In the genomic region with DNA sequence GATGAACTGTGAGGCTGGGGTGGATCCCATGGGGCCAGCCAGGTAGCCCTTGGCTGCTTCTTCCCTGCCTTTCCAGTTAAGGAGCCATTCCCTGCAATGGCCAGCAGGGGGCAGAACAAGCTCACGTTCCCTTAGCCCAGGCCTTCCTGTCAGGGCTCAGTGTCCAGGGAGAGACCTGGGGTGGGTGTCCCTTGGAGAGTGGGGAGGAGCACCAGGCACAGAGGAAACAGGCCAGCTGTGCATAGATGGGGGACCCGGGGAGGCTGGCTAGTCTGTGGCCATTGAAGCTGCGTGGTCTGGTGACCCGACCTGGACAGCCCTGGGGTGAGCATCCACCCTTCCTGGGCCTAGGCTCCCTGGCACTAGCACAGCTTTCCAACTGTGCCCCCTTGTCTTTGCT, we compare ENCODE assay signal across 8 cellular contexts. TPM values are rescaled to one million over a fixed set of nuclear protein-coding genes. Genes with fewer than 3 reads are reported as not detected.
DNase-seq lines count a peak whose midpoint lies in the region; ATAC-seq and TF ChIP-seq lines count a peak whose summit lies in the region.

No MANE protein-coding gene starts in this region.

- no peaks in the 10 kb centered on the region for H3K36me3 ChIP-seq in BLaER1
- no peaks in the 10 kb centered on the region for H3K36me3 ChIP-seq in SK-N-MC (ENCODE audit: insufficient read depth, low read length)
- no peaks in the 10 kb centered on the region for H3K36me3 ChIP-seq in upper lobe of right lung

- DNase-seq in GM20000 (ENCODE audit: low spot score): peak; percentile 84
- peak; percentile 86 for DNase-seq in M059J (ENCODE audit: low read depth)
- DNase-seq in SK-N-MC (ENCODE audit: low read depth, low spot score): peak; percentile 34
- DNase-seq in activated naive CD4-positive, alpha-beta T cell treated with anti-CD3 and anti-CD28 coated beads for 36 hours: peak; percentile 87
- peak; percentile 82 for DNase-seq in globus pallidus (ENCODE audit: low spot score)
- DNase-seq in pons (ENCODE audit: low spot score): peak; percentile 91
- DNase-seq in upper lobe of right lung: peak; percentile 84

- CTCF ChIA-PET in activated naive CD4-positive, alpha-beta T cell treated with anti-CD3 and anti-CD28 coated beads for 36 hours (lab: Charles Lee): interaction anchor here (0.6 to 25.2 kb wide), 34 partner anchors 12 to 283 kb away, joined by 3 to 622 read pairs (median 5); partner anchors contain the start of genes AHCYL1, CSF1 and STRIP1

- ATAC-seq in upper lobe of right lung: peak; percentile 93

- intact Hi-C loops in activated naive CD4-positive, alpha-beta T cell treated with anti-CD3 and anti-CD28 coated beads for 36 hours (cut with micrococcal nuclease): loop anchor here (1.0 kb wide), 4 partner anchors 13 to 234 kb away; partner anchors contain the start of gene AHCYL1
- intact Hi-C loops in upper lobe of right lung (cut with DNase I): loop anchor here (5.0 to 10.0 kb wide), 2 partner anchors 205 to 232 kb away; partner anchors contain the start of genes AHCYL1 and GNAI3

- peaks cover 23% of the 10 kb centered on the region for H3K4me1 ChIP-seq in BLaER1
- H3K4me1 ChIP-seq in upper lobe of right lung: no peaks in the 10 kb centered on the region

- H3K27ac Mint-ChIP-seq in activated naive CD4-positive, alpha-beta T cell treated with anti-CD3 and anti-CD28 coated beads for 36 hours: no peak overlapping the region

- no peaks in the 10 kb centered on the region for H3K36me3 Mint-ChIP-seq in activated naive CD4-positive, alpha-beta T cell treated with anti-CD3 and anti-CD28 coated beads for 36 hours (ENCODE audit: low read depth)

- H3K9me3 Mint-ChIP-seq in activated naive CD4-positive, alpha-beta T cell treated with anti-CD3 and anti-CD28 coated beads for 36 hours: peaks cover 6% of the 10 kb centered on the region

- no peaks in the 10 kb centered on the region for H3K27me3 Mint-ChIP-seq in activated naive CD4-positive, alpha-beta T cell treated with anti-CD3 and anti-CD28 coated beads for 36 hours (ENCODE audit: low read depth)

- TF ChIP-seq CTCF in GM20000 (IDR thresholded peaks at IDR 0.05; ENCODE audit: extremely low read depth, missing control alignments): peak; percentile 89
- peak; percentile 98 for TF ChIP-seq CTCF in upper lobe of right lung (IDR thresholded peaks at IDR 0.05)

- peak overlapping the region; percentile 41; the same call in 1 of the 2 replicates for H3K27ac ChIP-seq in BLaER1
- H3K27ac ChIP-seq in SK-N-MC: no peak overlapping the region
- no peak overlapping the region for H3K27ac ChIP-seq in upper lobe of right lung

- H3K4me3 Mint-ChIP-seq in activated naive CD4-positive, alpha-beta T cell treated with anti-CD3 and anti-CD28 coated beads for 36 hours: no peak overlapping the region

- H3K9me3 ChIP-seq in BLaER1: peaks cover 7% of the 10 kb centered on the region; the same call in 1 of the 2 replicates
- H3K9me3 ChIP-seq in SK-N-MC (ENCODE audit: low read depth, low read length): no peaks in the 10 kb centered on the region
- H3K9me3 ChIP-seq in upper lobe of right lung: no peaks in the 10 kb centered on the region

- no peaks in the 10 kb centered on the region for H3K4me1 Mint-ChIP-seq in activated naive CD4-positive, alpha-beta T cell treated with anti-CD3 and anti-CD28 coated beads for 36 hours (ENCODE audit: low read depth)

- H3K4me3 ChIP-seq in BLaER1 (no peak overlapping the region), SK-N-MC (no peak overlapping the region), upper lobe of right lung (no peak overlapping the region)

- H3K4me2 ChIP-seq in BLaER1: no peak overlapping the region

- H3K9ac ChIP-seq in BLaER1 (no peak overlapping the region), SK-N-MC (ENCODE audit: insufficient read length) (no peak overlapping the region)

- no peaks in the 10 kb centered on the region for H4K20me1 ChIP-seq in BLaER1

- no peaks in the 10 kb centered on the region for H3K27me3 ChIP-seq in BLaER1
- no peaks in the 10 kb centered on the region for H3K27me3 ChIP-seq in upper lobe of right lung

RNA-seq across cellular contexts. Expression of gene EPS8L3, which starts 13.2 kb away (rescaled TPM):
- not detected in 2 replicates for total RNA-seq in M059J (2014; rRNA removed; shearing (Covaris generic))
- not detected for total RNA-seq in activated naive CD4-positive, alpha-beta T cell treated with anti-CD3 and anti-CD28 coated beads for 36 hours
- total RNA-seq in upper lobe of right lung: not detected

RNA-seq across cellular contexts. Expression of gene GSTM3, which starts 36.1 kb away (rescaled TPM):
- 159 and 216 TPM in 2 replicates for total RNA-seq in M059J (2014; rRNA removed; shearing (Covaris generic))
- total RNA-seq in activated naive CD4-positive, alpha-beta T cell treated with anti-CD3 and anti-CD28 coated beads for 36 hours: 1 to 10 TPM; 4.7 to 4.8 TPM
- 29.7 TPM for total RNA-seq in upper lobe of right lung

Comparison
In these comparisons a context has a peak if more than half of its experiments do, and no peak if none do; other contexts are left out.
1. DNase-seq: peak in every context shown above with its lines; median percentile 91 in pons; 87 in activated naive CD4-positive, alpha-beta T cell treated with anti-CD3 and anti-CD28 coated beads for 36 hours; 86 in M059J; 84 in GM20000; 84 in upper lobe of right lung; 82 in globus pallidus; 34 in SK-N-MC.